In the genomic region with DNA sequence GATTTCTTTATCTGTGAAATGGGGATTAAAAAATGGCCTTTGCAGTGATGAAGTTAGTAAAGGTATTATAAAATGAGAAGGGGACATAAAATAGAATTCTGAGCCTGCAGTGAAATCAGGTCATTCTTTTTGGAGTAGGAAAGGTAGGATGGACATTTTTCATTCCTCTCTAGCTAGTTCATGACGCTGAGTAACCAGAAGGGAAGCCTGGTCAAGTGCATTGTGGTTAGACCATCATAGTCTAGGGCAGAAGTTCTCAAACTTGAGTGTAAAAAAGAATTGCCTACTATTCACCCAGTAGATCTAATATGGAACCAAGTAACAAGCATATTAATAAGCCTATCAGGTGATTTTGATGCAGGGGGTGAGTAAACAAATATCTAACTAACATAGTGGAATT, we compare ENCODE assay signal across 30 cellular contexts. TPM values are rescaled to one million over a fixed set of nuclear protein-coding genes. Genes with fewer than 3 reads are reported as not detected.
DNase-seq lines count a peak whose midpoint lies in the region; ATAC-seq, FAIRE-seq and TF ChIP-seq lines count a peak whose summit lies in the region.
"Had no signal": no experiment of that assay in that cellular context is flagged by ENCODE, and none has a peak within 500 bp of the region (broad histone marks: within the 10 kb centered on the region; RNA-seq: fewer than 3 reads in every experiment).

No MANE protein-coding gene starts in this region.

- H3K36me3 ChIP-seq in astrocyte (ENCODE audit: insufficient read depth, low read length): peaks cover 4% of the 10 kb centered on the region
- H3K36me3 ChIP-seq: BLaER1 had no signal

- no peak for DNase-seq in activated naive CD8-positive, alpha-beta T cell treated with anti-CD3 and anti-CD28 coated beads for 36 hours
- no peak for DNase-seq in activated naive CD8-positive, alpha-beta T cell treated with anti-CD3 and anti-CD28 coated beads, Interleukin-2, amount 50 U/mL, for 24 hours
- peak; percentile 16 for DNase-seq in HFFc6
- peak; percentile 76 for DNase-seq in astrocyte (ENCODE audit: low read depth)
- DNase-seq in kidney glomerular epithelial cell (lab: John Stamatoyannopoulos, UW): no peak
- DNase-seq in activated CD4-positive, alpha-beta T cell treated with anti-CD3 and anti-CD28 coated beads for 1 hour: no peak
- DNase-seq in NCI-H2029 (lab: John Stamatoyannopoulos, UW): no peak
- DNase-seq: ACHN; CD4-positive, CD25-positive, alpha-beta regulatory T cell; DMS53; EL; GDM1; Kasumi-1; MV-4-11; NCI-H1105; NCI-H1436 treated with DMSO at 0.1 percent for 48 hours; NCI-H187 treated with DMSO at 0.1 percent for 48 hours; NCI-H2107; NCI-H524 treated with DMSO at 0.1 percent for 48 hours; NCI-H774; NK-92 treated with Interleukin-12 subunit alpha and Interleukin-12 subunit beta, amount 100 ng/mL, for 24 hours; PC-3; RPMI8226; SHP77 had no signal

- no peak overlapping the region for H2AFZ ChIP-seq in astrocyte (ENCODE audit: low read depth, low read length)

- no peak overlapping the region for H3K4me3 ChIP-seq in astrocyte (ENCODE audit: insufficient read depth, low read depth, low read length)
- H3K4me3 ChIP-seq: BLaER1, K562 had no signal

- H3K9me3 Mint-ChIP-seq in activated naive CD8-positive, alpha-beta T cell treated with anti-CD3 and anti-CD28 coated beads for 36 hours: no peaks in the 10 kb centered on the region
- H3K9me3 Mint-ChIP-seq in activated naive CD8-positive, alpha-beta T cell treated with anti-CD3 and anti-CD28 coated beads, Interleukin-2, amount 50 U/mL, for 24 hours: peaks cover 3% of the 10 kb centered on the region
- H3K9me3 Mint-ChIP-seq in HFFc6 (peaks cover 7% of the 10 kb centered on the region), astrocyte (ENCODE audit: unreplicated experiment) (peaks cover 3% of the 10 kb centered on the region)
- H3K9me3 Mint-ChIP-seq: CD4-positive, CD25-positive, alpha-beta regulatory T cell had no signal

- TF ChIP-seq CTCF in HFFc6 (IDR thresholded peaks at IDR 0.05) (no peak), astrocyte (IDR thresholded peaks at IDR 0.05; ENCODE audit: insufficient read depth, low read depth, low read length) (no peak)

- peaks cover 19% of the 10 kb centered on the region for H3K4me1 ChIP-seq in astrocyte (ENCODE audit: insufficient read depth, low read length)
- H3K4me1 ChIP-seq: BLaER1 had no signal

- H3K27ac Mint-ChIP-seq in activated naive CD8-positive, alpha-beta T cell treated with anti-CD3 and anti-CD28 coated beads for 36 hours: peak overlapping the region; percentile 38
- H3K27ac Mint-ChIP-seq in activated naive CD8-positive, alpha-beta T cell treated with anti-CD3 and anti-CD28 coated beads, Interleukin-2, amount 50 U/mL, for 24 hours: no peak overlapping the region
- H3K27ac Mint-ChIP-seq in HFFc6: no peak overlapping the region
- H3K27ac Mint-ChIP-seq in astrocyte (ENCODE audit: unreplicated experiment): no peak overlapping the region
- H3K27ac Mint-ChIP-seq: CD4-positive, CD25-positive, alpha-beta regulatory T cell had no signal

- H3K9me3 ChIP-seq in astrocyte (ENCODE audit: insufficient read depth, low read depth, low read length): no peaks in the 10 kb centered on the region
- H3K9me3 ChIP-seq: BLaER1 had no signal

- no peak overlapping the region for H3K4me2 ChIP-seq in astrocyte (ENCODE audit: low read length)
- H3K4me2 ChIP-seq: BLaER1 had no signal

- no peak overlapping the region for H3K27ac ChIP-seq in astrocyte (ENCODE audit: low read depth, low read length)
- H3K27ac ChIP-seq: 22Rv1, BLaER1 had no signal

- H3K27me3 Mint-ChIP-seq in activated naive CD8-positive, alpha-beta T cell treated with anti-CD3 and anti-CD28 coated beads for 36 hours: peaks cover 11% of the 10 kb centered on the region
- peaks cover 16% of the 10 kb centered on the region for H3K27me3 Mint-ChIP-seq in activated naive CD8-positive, alpha-beta T cell treated with anti-CD3 and anti-CD28 coated beads, Interleukin-2, amount 50 U/mL, for 24 hours
- peaks cover 3% of the 10 kb centered on the region; the same call in 1 of the 2 replicates for H3K27me3 Mint-ChIP-seq in HFFc6 (ENCODE audit: insufficient read depth)
- H3K27me3 Mint-ChIP-seq in astrocyte (ENCODE audit: low read depth, unreplicated experiment): no peaks in the 10 kb centered on the region

- peaks cover 87% of the 10 kb centered on the region for H3K79me2 ChIP-seq in astrocyte (ENCODE audit: insufficient read depth, low read length)

- peaks cover 76% of the 10 kb centered on the region for H4K20me1 ChIP-seq in astrocyte (ENCODE audit: insufficient read depth, low read length)
- H4K20me1 ChIP-seq: BLaER1 had no signal

- no peaks in the 10 kb centered on the region for H3K36me3 Mint-ChIP-seq in activated naive CD8-positive, alpha-beta T cell treated with anti-CD3 and anti-CD28 coated beads for 36 hours
- H3K36me3 Mint-ChIP-seq in activated naive CD8-positive, alpha-beta T cell treated with anti-CD3 and anti-CD28 coated beads, Interleukin-2, amount 50 U/mL, for 24 hours (ENCODE audit: low read depth): no peaks in the 10 kb centered on the region
- H3K36me3 Mint-ChIP-seq in HFFc6 (ENCODE audit: low read depth) (peaks cover 3% of the 10 kb centered on the region; the same call in 1 of the 2 replicates), astrocyte (ENCODE audit: low read depth, unreplicated experiment) (peaks cover 24% of the 10 kb centered on the region)
- H3K36me3 Mint-ChIP-seq: CD4-positive, CD25-positive, alpha-beta regulatory T cell had no signal

- H3K27me3 ChIP-seq in astrocyte (ENCODE audit: insufficient read depth, low read length): no peaks in the 10 kb centered on the region
- H3K27me3 ChIP-seq: BLaER1 had no signal

- H3K4me3 Mint-ChIP-seq in activated naive CD8-positive, alpha-beta T cell treated with anti-CD3 and anti-CD28 coated beads for 36 hours: no peak overlapping the region
- H3K4me3 Mint-ChIP-seq in activated naive CD8-positive, alpha-beta T cell treated with anti-CD3 and anti-CD28 coated beads, Interleukin-2, amount 50 U/mL, for 24 hours: no peak overlapping the region
- H3K4me3 Mint-ChIP-seq in HFFc6 (no peak overlapping the region), astrocyte (ENCODE audit: unreplicated experiment) (no peak overlapping the region)
- H3K4me3 Mint-ChIP-seq: CD4-positive, CD25-positive, alpha-beta regulatory T cell had no signal

- H3K4me1 Mint-ChIP-seq in activated naive CD8-positive, alpha-beta T cell treated with anti-CD3 and anti-CD28 coated beads for 36 hours: no peaks in the 10 kb centered on the region
- H3K4me1 Mint-ChIP-seq in activated naive CD8-positive, alpha-beta T cell treated with anti-CD3 and anti-CD28 coated beads, Interleukin-2, amount 50 U/mL, for 24 hours: no peaks in the 10 kb centered on the region
- H3K4me1 Mint-ChIP-seq in HFFc6 (ENCODE audit: low read depth) (peaks cover 20% of the 10 kb centered on the region), astrocyte (ENCODE audit: low read depth, unreplicated experiment) (peaks cover 51% of the 10 kb centered on the region)
- H3K4me1 Mint-ChIP-seq: CD4-positive, CD25-positive, alpha-beta regulatory T cell had no signal

- ATAC-seq in activated naive CD8-positive, alpha-beta T cell treated with anti-CD3 and anti-CD28 coated beads, Interleukin-2, amount 50 U/mL, for 24 hours: no peak
- ATAC-seq in HG02938 (IDR thresholded peaks at IDR 0.05; ENCODE audit: unreplicated experiment): no peak
- ATAC-seq: HCT116, K562, PC-3 had no signal

- FAIRE-seq in astrocyte (lab: Jason Lieb, UNC): no peak
- FAIRE-seq: GM12892, K562 had no signal

- H3K9ac ChIP-seq in astrocyte (ENCODE audit: low read length): no peak overlapping the region
- H3K9ac ChIP-seq: BLaER1 had no signal

RNA-seq across cellular contexts. Expression of a gene that starts 50.8 kb away (rescaled TPM):
- total RNA-seq in activated naive CD8-positive, alpha-beta T cell treated with anti-CD3 and anti-CD28 coated beads for 36 hours: under 1 TPM in 1 of 2 experiments, not detected in 1; 0.04 TPM
- total RNA-seq in HFFc6 (2021; fragmentation: NEBNext Ultra II Directional; extraction: Animal tissue kit (Norgen Biotek cat#: 25700)): 10 to 100 TPM in 1 of 6 experiments, 1 to 10 TPM in 5; 2.0 to 11.8 (median 2.5) TPM
- 308 and 330 TPM in 2 replicates for total RNA-seq in astrocyte
- total RNA-seq: CD4-positive, CD25-positive, alpha-beta regulatory T cell had no signal

Comparison
In these comparisons a context has a peak if more than half of its experiments do, and no peak if none do; other contexts are left out.
1. DNase-seq: peak in HFFc6 (single experiment) and astrocyte (single experiment); none in activated naive CD8-positive, alpha-beta T cell treated with anti-CD3 and anti-CD28 coated beads for 36 hours (single experiment), activated naive CD8-positive, alpha-beta T cell treated with anti-CD3 and anti-CD28 coated beads, Interleukin-2, amount 50 U/mL, for 24 hours (single experiment), kidney glomerular epithelial cell (single experiment), activated CD4-positive, alpha-beta T cell treated with anti-CD3 and anti-CD28 coated beads for 1 hour (single experiment) and NCI-H2029 (single experiment).
2. RNA of a gene that starts 50.8 kb away (total RNA-seq): 308 to 330 TPM in astrocyte; 2.0 to 11.8 TPM in HFFc6 and 0.04 TPM in activated naive CD8-positive, alpha-beta T cell treated with anti-CD3 and anti-CD28 coated beads for 36 hours; every median in the first group is over 10 times any median in the second.